Comparison of ENCODE assay signal across 8 cellular contexts in the genomic region with DNA sequence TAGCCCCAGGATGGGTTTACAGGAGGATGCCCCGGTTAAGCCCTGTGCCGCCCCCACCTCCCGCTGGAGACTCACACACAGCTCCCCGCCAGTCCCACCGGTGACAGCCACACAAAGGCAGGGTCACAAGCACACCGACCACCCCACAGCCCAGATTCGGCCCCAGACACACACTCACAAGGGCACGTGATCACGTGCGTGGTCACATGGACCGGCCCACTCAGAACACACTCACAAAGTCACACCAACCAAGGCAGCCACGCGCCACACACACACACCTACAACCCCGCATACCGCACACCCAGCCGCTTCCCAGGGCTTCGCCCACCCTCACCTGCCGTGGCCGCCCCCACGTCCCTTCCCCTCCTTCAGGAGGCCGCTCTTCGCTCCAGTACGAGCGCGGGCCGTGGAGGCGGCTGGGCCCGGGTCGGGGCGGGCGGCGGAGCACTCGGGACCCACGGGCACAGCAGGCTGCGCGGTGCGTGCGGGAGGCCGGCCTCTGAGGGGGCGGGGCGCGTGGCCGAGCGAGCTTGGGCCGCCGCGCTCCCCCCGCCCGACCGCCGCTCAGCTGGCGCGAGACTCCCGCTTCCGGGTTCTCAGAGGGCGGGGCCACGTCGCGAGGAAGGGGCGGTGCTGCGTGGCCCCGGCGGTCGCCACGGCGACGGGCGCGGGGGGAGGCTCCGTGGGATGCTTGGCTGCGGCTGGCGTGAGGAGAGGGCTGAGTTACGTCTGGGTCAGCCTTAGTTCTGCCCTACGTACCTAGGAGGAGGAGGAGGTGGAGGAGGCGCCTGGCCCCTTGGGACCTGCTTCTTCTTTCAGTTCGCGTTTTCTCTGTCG. TPM values are rescaled to one million over a fixed set of nuclear protein-coding genes. Genes with fewer than 3 reads are reported as not detected.
DNase-seq lines count a peak whose midpoint lies in the region; ATAC-seq and TF ChIP-seq lines count a peak whose summit lies in the region.

A gene with protein sequence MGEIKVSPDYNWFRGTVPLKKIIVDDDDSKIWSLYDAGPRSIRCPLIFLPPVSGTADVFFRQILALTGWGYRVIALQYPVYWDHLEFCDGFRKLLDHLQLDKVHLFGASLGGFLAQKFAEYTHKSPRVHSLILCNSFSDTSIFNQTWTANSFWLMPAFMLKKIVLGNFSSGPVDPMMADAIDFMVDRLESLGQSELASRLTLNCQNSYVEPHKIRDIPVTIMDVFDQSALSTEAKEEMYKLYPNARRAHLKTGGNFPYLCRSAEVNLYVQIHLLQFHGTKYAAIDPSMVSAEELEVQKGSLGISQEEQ (minus strand): TSS at position 584 of the 837 bp plus-strand sequence. CDS start 6,345 bp downstream, outside the sequence.

- H3K9me3 ChIP-seq in right atrium auricular region (no peaks in the 10 kb centered on the region), psoas muscle (no peaks in the 10 kb centered on the region)

- H3K36me3 ChIP-seq in right atrium auricular region (no peaks in the 10 kb centered on the region), psoas muscle (ENCODE audit: insufficient read depth in 1 of 2, low read depth in 1 of 2) (peaks cover 0 to 8% of the 10 kb centered on the region in 2 donors), urinary bladder (ENCODE audit: insufficient read depth) (no peaks in the 10 kb centered on the region)

- peak within 1 kb of the TSS; percentile 96 for H3K27ac ChIP-seq in angular gyrus (ENCODE audit: low read depth, low read length)
- H3K27ac ChIP-seq in right atrium auricular region: peak within 1 kb of the TSS; percentile 91
- H3K27ac ChIP-seq in psoas muscle: peak within 1 kb of the TSS; percentile 97
- peak within 1 kb of the TSS; percentile 94 for H3K27ac ChIP-seq in urinary bladder (ENCODE audit: low read depth)

- H3K27me3 ChIP-seq in right atrium auricular region: no peaks in the 10 kb centered on the region
- H3K27me3 ChIP-seq in psoas muscle (ENCODE audit: insufficient read depth in 3 of 3, low read length in 2 of 3): no peaks in the 10 kb centered on the region

- ATAC-seq in GM18505 (IDR thresholded peaks at IDR 0.05; ENCODE audit: unreplicated experiment): peak; percentile 94
- peak; percentile 93 for ATAC-seq in HG02970 (IDR thresholded peaks at IDR 0.05; ENCODE audit: low FRiP score, unreplicated experiment)
- ATAC-seq in psoas muscle: peak; percentile 94 to 97 (median 96)

- WGBS in psoas muscle, 3 donors: 0% methylated on average over 53 to 78 of the region's 78 CpGs
- WGBS in urinary bladder: under 1% methylated on average over 78 of the region's 78 CpGs

- TF ChIP-seq POLR2A in GM18505 (IDR thresholded peaks at IDR 0.05; ENCODE audit: borderline replicate concordance, extremely low read depth, insufficient read depth, insufficient read length): peak; percentile 86

- H3K4me1 ChIP-seq in right atrium auricular region (peaks cover 0 to 20% of the 10 kb centered on the region in 2 donors), psoas muscle (peaks cover 13% of the 10 kb centered on the region), urinary bladder (ENCODE audit: insufficient read depth) (no peaks in the 10 kb centered on the region)

- TF ChIP-seq CTCF in right atrium auricular region (IDR thresholded peaks at IDR 0.05) (no peak), psoas muscle (IDR thresholded peaks at IDR 0.05) (no peak)

- H3K4me3 ChIP-seq in right atrium auricular region (peak within 1 kb of the TSS; percentile 86 to 92), psoas muscle (peak within 1 kb of the TSS; percentile 96), urinary bladder (ENCODE audit: low read depth, low read length) (peak within 1 kb of the TSS; percentile 99)

- intact Hi-C loops in psoas muscle (cut with DNase I): no loop called here

- peak; percentile 32 for DNase-seq in NCI-H187 treated with DMSO at 0.1 percent for 48 hours (lab: John Stamatoyannopoulos, UW)
- peak; percentile 80 to 93 (median 84) for DNase-seq in T-helper 2 cell
- DNase-seq in right atrium auricular region (ENCODE audit: low spot score): peak; percentile 88
- peak; percentile 93 to 97 for DNase-seq in psoas muscle

RNA-seq across cellular contexts. Expression of the gene that starts here (rescaled TPM):
- total RNA-seq in right atrium auricular region: 10 to 100 TPM; 48.8 to 52.8 TPM
- total RNA-seq in psoas muscle: 10 to 100 TPM; 38.6 to 66.9 (median 52.1) TPM
- polyA plus RNA-seq in psoas muscle: 100 to 1,000 TPM in 1 of 3 donors, 10 to 100 TPM in 2; 58.4 to 106 (median 58.4) TPM
- total RNA-seq in urinary bladder: 56.2 TPM
- 87.6 TPM for polyA plus RNA-seq in urinary bladder

Comparison
In these comparisons a context has a peak if more than half of its experiments do, and no peak if none do; other contexts are left out.
1. Peak in every context shown above with its lines: DNase-seq, ATAC-seq, H3K4me3 ChIP-seq and H3K27ac ChIP-seq.
2. DNase-seq: peak in every context shown above with its lines; median percentile 95 in psoas muscle; 88 in right atrium auricular region; 84 in T-helper 2 cell; 32 in NCI-H187 treated with DMSO at 0.1 percent for 48 hours.